In genomic region chr5:44845777-44846176, GRCh38 we compare ENCODE assay signal across 22 cellular contexts.
A peak's percentile ranks its signal among the peaks of the same experiment; 100 is the strongest.
DNase-seq lines count a peak whose midpoint lies in the region; ATAC-seq and FAIRE-seq lines count a peak whose summit lies in the region.
"Had no signal": no experiment of that assay in that cellular context is flagged by ENCODE, and none has a peak within 500 bp of the region (broad histone marks: within the 10 kb centered on the region; RNA-seq: fewer than 3 reads in every experiment).

No MANE protein-coding gene starts in this region.

- ATAC-seq in HG02571 (IDR thresholded peaks at IDR 0.05; ENCODE audit: unreplicated experiment), result no peak
- ATAC-seq: Panc1 had no signal

- DNase-seq in DMS153 treated with DMSO at 0.1 percent for 48 hours (lab: John Stamatoyannopoulos, UW; ENCODE audit: unreplicated experiment), result peak; percentile 60
- DNase-seq in NCI-H1417 (lab: John Stamatoyannopoulos, UW), result peak; percentile 65 to 92 (median 74)
- DNase-seq in NCI-H2171 (lab: John Stamatoyannopoulos, UW), result peak; percentile 83
- peak; percentile 81 to 88 for DNase-seq in SHP77 (lab: John Stamatoyannopoulos, UW)
- DNase-seq in activated CD8-positive, alpha-beta memory T cell treated with anti-CD3 and anti-CD28 coated beads, Interleukin-2, amount 50 U/mL, for 4 hours, result no peak
- no peak for DNase-seq in GM19239 (ENCODE audit: insufficient read length, low spot score)
- DNase-seq: activated CD4-positive, alpha-beta T cell treated with anti-CD3 and anti-CD28 coated beads, Interleukin-2, amount 50 U/mL, for 4 hours; activated CD4-positive, CD25-positive, alpha-beta regulatory T cell; activated naive CD4-positive, alpha-beta T cell treated with anti-CD3 and anti-CD28 coated beads, Interleukin-2, amount 10 ng/mL, durations not matched to agents 7 days and 5 days; amygdala; CD4-positive, CD25-positive, alpha-beta regulatory T cell; GF-D8; H9; IMR-90; left ventricle myocardium inferior; NCI-H226; NK-92 treated with Interleukin-12 subunit alpha and Interleukin-12 subunit beta, amount 100 ng/mL, for 24 hours; SIG-M5; stimulated activated CD4-positive, alpha-beta T cell treated with anti-CD3 and anti-CD28 coated beads, Interleukin-4, amount 100 ng/mL, for 1 hour; upper lobe of left lung had no signal

- no peak for FAIRE-seq in GM19239 (lab: Jason Lieb, UNC)

Comparison
In these comparisons a context has a peak if more than half of its experiments do, and no peak if none do; other contexts are left out.
1. DNase-seq: peak in DMS153 treated with DMSO at 0.1 percent for 48 hours (single experiment), NCI-H1417 (3 of 3), NCI-H2171 (single experiment) and SHP77 (2 of 2); none in activated CD8-positive, alpha-beta memory T cell treated with anti-CD3 and anti-CD28 coated beads, Interleukin-2, amount 50 U/mL, for 4 hours (single experiment) and GM19239 (single experiment).